1 cellular context compared by ENCODE assay signal in the genomic region with DNA sequence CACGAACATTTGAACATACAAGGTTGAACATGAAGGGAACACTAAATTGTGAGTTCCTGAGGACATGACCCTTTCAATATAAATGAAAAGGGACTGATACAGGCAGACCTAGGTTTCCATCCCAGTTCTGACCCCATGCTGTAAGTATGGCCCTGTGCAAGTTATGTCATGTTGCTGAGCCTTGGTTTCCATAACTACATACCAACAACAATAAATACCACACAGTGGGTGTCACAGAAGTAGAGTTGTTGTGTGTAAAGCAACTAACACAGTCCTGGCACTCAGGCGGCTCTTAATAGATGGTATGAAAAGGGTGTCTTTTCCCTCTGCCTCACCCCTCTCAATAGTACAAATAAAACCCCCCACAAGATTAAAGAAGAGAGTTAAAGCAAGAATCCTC.
TF ChIP-seq lines count a peak whose summit lies in the region.

No MANE protein-coding gene starts in this region.

TF ChIP-seq in GM23338, 12 proteins besides CTCF, POLR2A, EP300 and RAD21 (continued from another document):
- TF ChIP-seq ZNF114 (CRISPR knock-in tag; IDR thresholded peaks at IDR 0.05) (no peak), POLR2AphosphoS5 (IDR thresholded peaks at IDR 0.05; ENCODE audit: low read depth) (no peak)
